8 cellular contexts compared by ENCODE assay signal in the genomic region with DNA sequence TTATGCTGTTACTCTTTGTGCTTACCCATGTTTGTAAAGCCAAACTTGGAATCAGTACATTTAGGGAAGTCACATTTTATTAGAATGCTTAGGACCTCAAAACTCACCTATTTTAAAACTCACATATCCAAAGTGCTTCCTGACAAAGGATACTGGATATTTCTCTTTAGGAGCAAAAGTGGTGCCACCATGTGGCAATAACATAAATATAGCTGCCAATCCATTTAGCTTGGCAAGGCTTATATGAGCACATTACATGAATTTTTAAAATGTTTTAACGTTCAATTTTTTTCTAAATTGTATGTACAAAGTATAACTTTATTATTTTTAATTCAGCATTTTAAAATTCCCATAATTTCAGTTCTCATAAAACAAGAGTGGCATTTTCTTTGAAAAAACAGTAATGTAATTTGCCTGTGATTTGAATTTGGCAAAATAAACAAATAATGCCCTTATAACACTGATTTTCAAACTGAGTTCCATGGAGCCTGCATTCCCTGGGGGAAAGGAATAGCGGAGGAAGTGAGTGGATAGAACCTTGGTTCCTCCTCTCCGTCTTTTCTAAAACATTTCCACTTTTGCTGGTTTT.
DNase-seq lines count a peak whose midpoint lies in the region; ATAC-seq and TF ChIP-seq lines count a peak whose summit lies in the region.

No MANE protein-coding gene starts in this region.

- H3K27ac ChIP-seq in KMS-11: no peak overlapping the region
- no peak overlapping the region for H3K27ac ChIP-seq in CD8-positive, alpha-beta memory T cell (ENCODE audit: low read depth, low read length)

- H3K4me1 Mint-ChIP-seq in CD8-positive, alpha-beta memory T cell: no peaks in the 10 kb centered on the region

- ATAC-seq in SK-N-SH treated with all-trans-retinoic acid at 6 μM for 48 hours (peak; percentile 84), HG02973 (IDR thresholded peaks at IDR 0.05; ENCODE audit: unreplicated experiment) (no peak), GM18907 (IDR thresholded peaks at IDR 0.05; ENCODE audit: unreplicated experiment) (no peak)

- no peaks in the 10 kb centered on the region for H3K9me3 Mint-ChIP-seq in CD8-positive, alpha-beta memory T cell

- intact Hi-C loops in posterior vena cava (cut with DNase I): loop anchor here (10.0 kb wide), 1 partner anchor 216 kb away; no protein-coding TSS in a partner anchor

- H3K9ac ChIP-seq in KMS-11: no peak overlapping the region

- H3K4me3 Mint-ChIP-seq in CD8-positive, alpha-beta memory T cell: no peak overlapping the region

- POLR2A ChIA-PET in CD8-positive, alpha-beta memory T cell (lab: Charles Lee): no interaction called here

- no peaks in the 10 kb centered on the region for H3K4me1 ChIP-seq in KMS-11 (ENCODE audit: low read depth, poor library complexity, severe bottlenecking)
- H3K4me1 ChIP-seq in CD8-positive, alpha-beta memory T cell (ENCODE audit: insufficient read depth, low read length): no peaks in the 10 kb centered on the region

- peak; percentile 20 for DNase-seq in CD1c-positive myeloid dendritic cell (ENCODE audit: extremely low spot score)
- DNase-seq in iris pigment epithelial cell (ENCODE audit: low read depth): peak; percentile 41
- DNase-seq in posterior vena cava (ENCODE audit: low spot score): no peak
- DNase-seq in CD8-positive, alpha-beta memory T cell: no peak

- CTCF ChIA-PET in CD8-positive, alpha-beta memory T cell (lab: Charles Lee): no interaction called here

- no peak overlapping the region for H3K4me3 ChIP-seq in KMS-11 (IDR thresholded peaks at IDR 0.05; ENCODE audit: insufficient read depth, low read depth, low read length)
- H3K4me3 ChIP-seq in CD8-positive, alpha-beta memory T cell (ENCODE audit: low read length): no peak overlapping the region

- peak; percentile 46; the same call in 1 of the 2 replicates for TF ChIP-seq CTCF in KMS-11 (conservative IDR thresholded peaks at IDR 0.05; ENCODE audit: low read depth, low read length)

- no peaks in the 10 kb centered on the region for H3K36me3 ChIP-seq in KMS-11 (ENCODE audit: insufficient read depth)
- H3K36me3 ChIP-seq in CD8-positive, alpha-beta memory T cell (ENCODE audit: insufficient read depth, low read length): no peaks in the 10 kb centered on the region

- H3K27ac Mint-ChIP-seq in CD8-positive, alpha-beta memory T cell: no peak overlapping the region

- H3K36me3 Mint-ChIP-seq in CD8-positive, alpha-beta memory T cell: no peaks in the 10 kb centered on the region

- H3K4me2 ChIP-seq in KMS-11: no peak overlapping the region

- no peaks in the 10 kb centered on the region for H3K9me3 ChIP-seq in CD8-positive, alpha-beta memory T cell (ENCODE audit: low read length)

- H2AFZ ChIP-seq in KMS-11 (ENCODE audit: low read depth): no peak overlapping the region

- no peaks in the 10 kb centered on the region for H3K27me3 Mint-ChIP-seq in CD8-positive, alpha-beta memory T cell

- no peaks in the 10 kb centered on the region for H3K27me3 ChIP-seq in KMS-11 (ENCODE audit: insufficient read depth, low read depth)
- no peaks in the 10 kb centered on the region for H3K27me3 ChIP-seq in CD8-positive, alpha-beta memory T cell (ENCODE audit: insufficient read depth, low read length, poor library complexity, severe bottlenecking)

- H4K20me1 ChIP-seq in KMS-11 (ENCODE audit: insufficient read depth): no peaks in the 10 kb centered on the region

- H3K79me2 ChIP-seq in KMS-11 (ENCODE audit: insufficient read depth, low read depth): no peaks in the 10 kb centered on the region

TF ChIP-seq in SK-N-SH treated with all-trans-retinoic acid at 6 μM for 48 hours, 23 proteins besides CTCF, POLR2A, EP300 and RAD21:
- no peak for TF ChIP-seq PPARA (CRISPR knock-in tag; IDR thresholded peaks at IDR 0.05; ENCODE audit: borderline replicate concordance)
- no peak for TF ChIP-seq TCF4 (CRISPR knock-in tag; IDR thresholded peaks at IDR 0.05; ENCODE audit: borderline replicate concordance)

Comparison
In these comparisons a context has a peak if more than half of its experiments do, and no peak if none do; other contexts are left out.
1. DNase-seq: peak in CD1c-positive myeloid dendritic cell (single experiment) and iris pigment epithelial cell (single experiment); none in posterior vena cava (single experiment) and CD8-positive, alpha-beta memory T cell (0 of 5).